In the genomic region with DNA sequence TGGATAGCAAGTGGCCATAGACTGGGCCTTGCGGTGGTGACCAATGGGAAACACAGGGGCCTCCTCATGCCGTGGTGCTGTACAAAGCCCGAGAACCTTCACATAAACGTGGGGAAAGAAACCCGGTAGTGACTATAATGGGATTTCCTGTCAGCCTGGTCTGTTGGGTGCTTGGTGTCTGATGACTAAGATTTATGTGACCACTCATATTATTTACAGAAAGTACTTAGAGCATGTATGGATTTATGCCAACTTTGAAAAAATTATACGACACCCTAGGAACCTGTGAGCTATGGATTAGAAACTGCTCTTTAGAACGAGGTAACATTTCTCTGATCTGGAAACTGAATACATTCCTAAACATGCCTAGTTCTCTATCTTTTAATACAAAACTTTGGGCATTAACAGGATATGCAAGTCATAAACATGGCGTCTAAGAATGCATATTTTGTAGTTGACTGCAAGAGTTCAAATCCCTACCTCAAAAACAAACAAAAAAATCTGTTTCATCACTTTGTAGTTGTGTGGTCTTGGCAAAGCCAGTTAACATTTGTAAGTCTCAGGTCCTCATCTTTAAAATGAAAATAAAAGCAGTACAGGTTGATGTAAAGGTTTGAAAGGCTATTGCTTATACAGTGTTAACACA, we compare ENCODE assay signal across 13 cellular contexts.
A peak's percentile ranks its signal among the peaks of the same experiment; 100 is the strongest.
DNase-seq lines count a peak whose midpoint lies in the region; ATAC-seq and TF ChIP-seq lines count a peak whose summit lies in the region.
"Had no signal": no experiment of that assay in that cellular context is flagged by ENCODE, and none has a peak within 500 bp of the region (broad histone marks: within the 10 kb centered on the region; RNA-seq: fewer than 3 reads in every experiment).

No MANE protein-coding gene starts in this region.

- in situ Hi-C loops in KBM-7 (cut with MboI; ENCODE audit: low pct_unique_long_range_greater_than_20kb, low sequenced_read_pairs) (no loop called here), GM23248 (cut with MboI) (no loop called here)

- ATAC-seq in HG02870 (IDR thresholded peaks at IDR 0.05; ENCODE audit: unreplicated experiment), result no peak
- ATAC-seq: activated CD8-positive, alpha-beta T cell treated with anti-CD3 and anti-CD28 coated beads, Interleukin-2, amount 10 ng/mL, durations not matched to agents 7 days and 5 days had no signal

- H3K27me3 ChIP-seq in GM23248 (replicated peaks; ENCODE audit: insufficient read depth), result no peaks in the 10 kb centered on the region
- H3K27me3 ChIP-seq: esophagus muscularis mucosa had no signal

- peak; percentile 60 for DNase-seq in ELR (ENCODE audit: low read depth)
- peak; percentile 35 for DNase-seq in KBM-7
- DNase-seq in RKO (ENCODE audit: low spot score), result peak; percentile 26
- peak; percentile 65 for DNase-seq in glomerular endothelial cell (ENCODE audit: extremely low read depth, low read depth, low spot score)
- no peak for DNase-seq in foreskin fibroblast
- DNase-seq in GM23248, result no peak
- DNase-seq in GM19240 (ENCODE audit: insufficient read length, low spot score), result no peak
- DNase-seq: activated CD8-positive, alpha-beta T cell treated with anti-CD3 and anti-CD28 coated beads, Interleukin-2, amount 10 ng/mL, durations not matched to agents 7 days and 5 days; activated naive CD4-positive, alpha-beta T cell treated with anti-CD3 and anti-CD28 coated beads, Interleukin-2, amount 10 ng/mL, durations not matched to agents 7 days and 5 days; cerebellar nuclear complex; stimulated activated naive B cell treated with anti-CD40 and anti-IgM and Interleukin-4, amounts not matched to agents 10 μg/mL and 1 μg/mL and 100 μg/mL, for 72 hours had no signal

- H4K20me1 ChIP-seq in GM23248 (ENCODE audit: insufficient read depth), result no peaks in the 10 kb centered on the region

- H3K9ac ChIP-seq in GM23248, result no peak overlapping the region

- no peak overlapping the region for H3K4me3 ChIP-seq in foreskin fibroblast (ENCODE audit: low read depth in 1 of 2, low read length in 2 of 2)
- no peak overlapping the region for H3K4me3 ChIP-seq in GM23248
- H3K4me3 ChIP-seq: esophagus muscularis mucosa had no signal

- no peak overlapping the region for H3K4me2 ChIP-seq in GM23248 (ENCODE audit: unreplicated experiment)

- H3K4me1 ChIP-seq in GM23248 (ENCODE audit: insufficient read depth), result no peaks in the 10 kb centered on the region
- H3K4me1 ChIP-seq: esophagus muscularis mucosa had no signal

- no peaks in the 10 kb centered on the region for H3K9me3 ChIP-seq in GM23248 (ENCODE audit: low read depth)

- no peaks in the 10 kb centered on the region for H3F3A ChIP-seq in GM23248 (ENCODE audit: insufficient read depth)

- WGBS in GM23248 (ENCODE audit: low coverage in 1 of 2, low lambda C conversion rate in 2 of 2, missing lambda C conversion rate in 2 of 2), 2 experiments, result 73 to 80% methylated on average over 8 of the region's 8 CpGs

- H2AFZ ChIP-seq in GM23248, result no peak overlapping the region

- H3K36me3 ChIP-seq in GM23248 (ENCODE audit: low read depth), result no peaks in the 10 kb centered on the region
- H3K36me3 ChIP-seq: esophagus muscularis mucosa had no signal

- no peak for TF ChIP-seq CTCF in foreskin fibroblast (IDR thresholded peaks at IDR 0.05; ENCODE audit: low read depth, low read length)

- no peaks in the 10 kb centered on the region for H3K9me2 ChIP-seq in GM23248 (ENCODE audit: insufficient read depth)

- H3K79me2 ChIP-seq in GM23248 (ENCODE audit: insufficient read depth), result no peaks in the 10 kb centered on the region

- H3K27ac ChIP-seq in GM23248, result no peak overlapping the region
- H3K27ac ChIP-seq: esophagus muscularis mucosa had no signal

Comparison
In these comparisons a context has a peak if more than half of its experiments do, and no peak if none do; other contexts are left out.
1. DNase-seq: peak in ELR (single experiment), KBM-7 (single experiment), RKO (single experiment) and glomerular endothelial cell (single experiment); none in foreskin fibroblast (0 of 2), GM23248 (single experiment) and GM19240 (single experiment).